In the genomic region with DNA sequence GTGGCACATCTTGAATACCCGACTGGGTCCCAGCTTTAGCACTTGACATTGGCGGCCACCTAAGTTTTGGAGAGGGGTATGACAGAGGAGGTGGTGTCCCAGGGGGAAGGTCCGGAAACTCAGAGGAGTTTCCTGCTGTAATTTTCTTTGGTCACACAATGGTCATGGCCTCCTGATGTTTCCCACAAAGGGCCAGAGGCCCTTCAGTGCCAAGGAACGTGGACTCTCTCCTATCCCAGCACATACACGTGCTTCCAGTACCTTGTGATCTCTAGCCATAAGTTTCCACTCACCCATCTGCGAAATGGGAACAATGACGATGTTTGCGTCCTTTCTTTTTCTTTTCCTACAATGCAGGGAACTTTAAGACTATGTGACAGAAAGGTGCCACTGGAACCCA, we compare ENCODE assay signal across 11 cellular contexts. TPM values are rescaled to one million over a fixed set of nuclear protein-coding genes. Genes with fewer than 3 reads are reported as not detected.
A peak's percentile ranks its signal among the peaks of the same experiment; 100 is the strongest.
DNase-seq lines count a peak whose midpoint lies in the region; ATAC-seq, FAIRE-seq and TF ChIP-seq lines count a peak whose summit lies in the region.
"Had no signal": no experiment of that assay in that cellular context is flagged by ENCODE, and none has a peak within 500 bp of the region (broad histone marks: within the 10 kb centered on the region; RNA-seq: fewer than 3 reads in every experiment).

No MANE protein-coding gene starts in this region.

- H3K4me2 ChIP-seq in astrocyte (ENCODE audit: low read length): peak overlapping the region; percentile 78

- H3K27ac ChIP-seq in heart left ventricle: peak overlapping the region in 11 of 12 donors; percentile 43 to 89 (median 81)
- H3K27ac ChIP-seq in right cardiac atrium (ENCODE audit: low read length): no peak overlapping the region
- H3K27ac ChIP-seq in astrocyte (ENCODE audit: low read depth, low read length): peak overlapping the region; percentile 83
- peak overlapping the region; percentile 78 to 86 (median 82) for H3K27ac ChIP-seq in upper lobe of left lung

- peaks cover 98% of the 10 kb centered on the region for H3K79me2 ChIP-seq in astrocyte (ENCODE audit: insufficient read depth, low read length)

- H3K4me1 ChIP-seq in heart left ventricle (peaks cover 11 to 63% (median 39%) of the 10 kb centered on the region in 12 donors), right cardiac atrium (ENCODE audit: control insufficient read depth, insufficient read depth, low read length) (peaks cover 13% of the 10 kb centered on the region), astrocyte (ENCODE audit: insufficient read depth, low read length) (peaks cover 54% of the 10 kb centered on the region), upper lobe of left lung (peaks cover 52 to 72% (median 61%) of the 10 kb centered on the region in 4 donors)

- H3K27me3 Mint-ChIP-seq in astrocyte (ENCODE audit: low read depth, unreplicated experiment) (no peaks in the 10 kb centered on the region), mesothelial cell of epicardium (ENCODE audit: low read depth) (no peaks in the 10 kb centered on the region)

- no peak overlapping the region for H2AFZ ChIP-seq in astrocyte (ENCODE audit: low read depth, low read length)

- TF ChIP-seq CTCF in heart left ventricle (IDR thresholded peaks at IDR 0.05) (no peak), astrocyte (IDR thresholded peaks at IDR 0.05; ENCODE audit: insufficient read depth, low read depth, low read length) (no peak), mesothelial cell of epicardium (IDR thresholded peaks at IDR 0.05; ENCODE audit: unreplicated experiment) (no peak), upper lobe of left lung (IDR thresholded peaks at IDR 0.05) (no peak)

- H3K4me3 ChIP-seq in heart left ventricle (no peak overlapping the region), right cardiac atrium (ENCODE audit: low read length) (no peak overlapping the region), astrocyte (ENCODE audit: insufficient read depth, low read depth, low read length) (no peak overlapping the region), upper lobe of left lung (no peak overlapping the region)

- no peak for FAIRE-seq in astrocyte (lab: Jason Lieb, UNC)
- FAIRE-seq: endometrium had no signal

- no peak for DNase-seq in heart left ventricle
- DNase-seq in right cardiac atrium: no peak
- DNase-seq in astrocyte (ENCODE audit: low read depth): no peak
- no peak for DNase-seq in mesothelial cell of epicardium (ENCODE audit: low spot score in 2 of 2, unreplicated experiment in 2 of 2)
- no peak for DNase-seq in upper lobe of left lung
- no peak for DNase-seq in SIG-M5 (lab: John Stamatoyannopoulos, UW)
- no peak for DNase-seq in NOMO-1 treated with dmso at 0.1 percent for 144 hours (lab: John Stamatoyannopoulos, UW; ENCODE audit: unreplicated experiment)
- no peak for DNase-seq in stimulated activated CD4-positive, alpha-beta T cell treated with anti-CD3 and anti-CD28 coated beads, Interleukin-15, amount 100 ng/mL, for 24 hours
- DNase-seq: Kasumi-1, T1000 had no signal

- intact Hi-C loops in heart left ventricle (cut with DNase I) (no loop called here), right cardiac atrium (cut with DNase I) (no loop called here)

- H3K27ac Mint-ChIP-seq in astrocyte (ENCODE audit: unreplicated experiment): peak overlapping the region; percentile 47
- peak overlapping the region; percentile 98 for H3K27ac Mint-ChIP-seq in mesothelial cell of epicardium

- H3K9ac ChIP-seq in astrocyte (ENCODE audit: low read length): peak overlapping the region; percentile 66

- TF ChIP-seq EP300 in upper lobe of left lung (IDR thresholded peaks at IDR 0.05): no peak

- ATAC-seq in heart left ventricle (peak in 2 of 4 donors; percentile 8 to 61), right cardiac atrium (no peak), upper lobe of left lung (ENCODE audit: low FRiP score in 2 of 2) (no peak)

- WGBS in heart left ventricle, 4 donors: 52 to 68% (median 64%) methylated on average over 8 of the region's 8 CpGs
- 68% methylated on average over 8 of the region's 8 CpGs for WGBS in right cardiac atrium
- WGBS in upper lobe of left lung, 2 donors: 71 to 81% methylated on average over 6 to 8 of the region's 8 CpGs

- H3K36me3 ChIP-seq in heart left ventricle: peaks cover 0 to 53% (median 28%) of the 10 kb centered on the region in 9 donors
- peaks cover 35% of the 10 kb centered on the region for H3K36me3 ChIP-seq in astrocyte (ENCODE audit: insufficient read depth, low read length)
- peaks cover 0 to 36% (median 18%) of the 10 kb centered on the region in 4 donors for H3K36me3 ChIP-seq in upper lobe of left lung

- H4K20me1 ChIP-seq in astrocyte (ENCODE audit: insufficient read depth, low read length): peaks cover 86% of the 10 kb centered on the region

- H3K36me3 Mint-ChIP-seq in astrocyte (ENCODE audit: low read depth, unreplicated experiment) (peaks cover 46% of the 10 kb centered on the region), mesothelial cell of epicardium (peaks cover 26% of the 10 kb centered on the region)

- H3K27me3 ChIP-seq in heart left ventricle (no peaks in the 10 kb centered on the region), right cardiac atrium (ENCODE audit: control insufficient read depth, insufficient read depth) (no peaks in the 10 kb centered on the region), astrocyte (ENCODE audit: insufficient read depth, low read length) (no peaks in the 10 kb centered on the region), upper lobe of left lung (no peaks in the 10 kb centered on the region)

- H3K9me3 Mint-ChIP-seq in astrocyte (ENCODE audit: unreplicated experiment) (no peaks in the 10 kb centered on the region), mesothelial cell of epicardium (no peaks in the 10 kb centered on the region)

- H3K9me3 ChIP-seq in heart left ventricle (no peaks in the 10 kb centered on the region), right cardiac atrium (ENCODE audit: control insufficient read depth, low read length) (no peaks in the 10 kb centered on the region), astrocyte (ENCODE audit: insufficient read depth, low read depth, low read length) (no peaks in the 10 kb centered on the region), upper lobe of left lung (no peaks in the 10 kb centered on the region)

- peak overlapping the region; percentile 67 for H3K4me3 Mint-ChIP-seq in astrocyte (ENCODE audit: unreplicated experiment)
- no peak overlapping the region for H3K4me3 Mint-ChIP-seq in mesothelial cell of epicardium

- TF ChIP-seq POLR2A in heart left ventricle (IDR thresholded peaks at IDR 0.05) (no peak), upper lobe of left lung (IDR thresholded peaks at IDR 0.05) (no peak)

- H3K4me1 Mint-ChIP-seq in astrocyte (ENCODE audit: low read depth, unreplicated experiment) (peaks cover 57% of the 10 kb centered on the region), mesothelial cell of epicardium (peaks cover 47% of the 10 kb centered on the region)

RNA-seq across cellular contexts. Expression of a gene that starts 13.2 kb away (rescaled TPM):
- total RNA-seq in heart left ventricle (100 to 1,000 TPM in 2 of 9 donors, 10 to 100 TPM in 7; 60.2 to 115 (median 82.7) TPM), right cardiac atrium (10 to 100 TPM; 58.6 to 91.6 (median 73.2) TPM), astrocyte (340 and 391 TPM in 2 replicates), mesothelial cell of epicardium (136 to 151 TPM (median 146 TPM) in 3 replicates), upper lobe of left lung (1,000 to 10,000 TPM in 1 of 6 donors, 100 to 1,000 TPM in 5; 271 to 1,436 (median 427) TPM)
- polyA plus RNA-seq in heart left ventricle (10 to 100 TPM; 54.4 to 75.7 TPM), right cardiac atrium (52.7 TPM)
